30 cellular contexts compared by ENCODE assay signal in genomic region chr5:136200761-136201160, GRCh38. TPM values are rescaled to one million over a fixed set of nuclear protein-coding genes. Genes with fewer than 3 reads are reported as not detected.
"Had no signal": no experiment of that assay in that cellular context is flagged by ENCODE, and none has a peak within 500 bp of the region (broad histone marks: within the 10 kb centered on the region; RNA-seq: fewer than 3 reads in every experiment).

No MANE protein-coding gene starts in this region.

- H3K36me3 ChIP-seq: ascending aorta, cardiac muscle cell, Peyer's patch had no signal

- DNase-seq: activated CD4-positive, alpha-beta T cell treated with anti-CD3 and anti-CD28 coated beads, Interleukin-2, amount 10 ng/mL, durations not matched to agents 24 days and 14 days; activated CD4-positive, alpha-beta T cell treated with anti-CD3 and anti-CD28 coated beads, Interleukin-2, amount 50 U/mL, for 48 hours; activated CD8-positive, alpha-beta T cell treated with anti-CD3 and anti-CD28 coated beads, Interleukin-2, amount 10 ng/mL, durations not matched to agents 7 days and 5 days; activated gamma-delta T cell; activated naive CD4-positive, alpha-beta T cell treated with Interleukin-2 at 50 U/mL for 16 hours; activated naive CD8-positive, alpha-beta T cell treated with anti-CD3 and anti-CD28 coated beads, Interleukin-2, amount 10 ng/mL, durations not matched to agents 7 days and 5 days; activated T-cell treated with anti-CD3 and anti-CD28 coated beads, Interleukin-2, amount 50 U/mL, for 24 hours; amygdala; MM.1S; MV-4-11; NCI-H1092; NCI-H1436 treated with DMSO at 0.1 percent for 48 hours; NCI-H1694 treated with DMSO at 0.1 percent for 48 hours; NCI-H2029; NCI-H2107; NCI-H2171; NCI-H510A; NCI-H526; NCI-H748 treated with DMSO at 0.1 percent for 48 hours; NK-92 treated with Interleukin-12 subunit alpha and Interleukin-12 subunit beta, amount 100 ng/mL, for 24 hours; PC-3; Peyer's patch; RPMI8226; SIG-M5 had no signal

- H3K4me1 ChIP-seq: ascending aorta had no signal

- H3K27me3 ChIP-seq: ascending aorta, Peyer's patch had no signal

- H3K9me3 ChIP-seq: ascending aorta, Peyer's patch had no signal

- H3K27ac ChIP-seq: ascending aorta, cardiac muscle cell, KMS-11, Peyer's patch had no signal

- H3K4me3 ChIP-seq: ascending aorta, cardiac muscle cell, Peyer's patch had no signal

RNA-seq across cellular contexts. Expression of gene SMIM32, which starts 7.8 kb away (rescaled TPM):
- total RNA-seq: activated CD4-positive, alpha-beta T cell treated with anti-CD3 and anti-CD28 coated beads, Interleukin-2, amount 10 ng/mL, durations not matched to agents 24 days and 14 days; activated CD8-positive, alpha-beta T cell treated with anti-CD3 and anti-CD28 coated beads, Interleukin-2, amount 10 ng/mL, durations not matched to agents 7 days and 5 days; activated naive CD8-positive, alpha-beta T cell treated with anti-CD3 and anti-CD28 coated beads, Interleukin-2, amount 10 ng/mL, durations not matched to agents 7 days and 5 days; activated T-helper 2 cell treated with anti-CD3 and anti-CD28 coated beads, Interferon-gamma antibody, Interleukin-2, Interleukin-4, amounts not matched to agents 10 μg/mL and 5 μg/mL and 100 μg/mL, durations not matched to agents 14 hours and 24 hours and 36 hours; ascending aorta; LHCN-M2; PC-3; SK-MEL-5 had no signal
